In genomic region chr3:112333386-112334334, GRCh38 we compare ENCODE assay signal across 8 cellular contexts. TPM values are rescaled to one million over a fixed set of nuclear protein-coding genes. Genes with fewer than 3 reads are reported as not detected.
DNase-seq lines count a peak whose midpoint lies in the region; ATAC-seq and TF ChIP-seq lines count a peak whose summit lies in the region.

No MANE protein-coding gene starts in this region.

- TF ChIP-seq CTCF in AG10803 (conservative IDR thresholded peaks at IDR 0.05; ENCODE audit: low read length) (no peak), neutrophil (IDR thresholded peaks at IDR 0.05) (no peak)

- no peaks in the 10 kb centered on the region for H3K9me3 Mint-ChIP-seq in activated naive CD4-positive, alpha-beta T cell treated with anti-CD3 and anti-CD28 coated beads, Interleukin-2, amount 10 ng/mL, durations not matched to agents 7 days and 5 days

- H3K4me3 ChIP-seq in AG10803 (ENCODE audit: low read length) (peak overlapping the region; percentile 52), neutrophil (ENCODE audit: low read depth in 1 of 2, low read length in 1 of 2) (peak overlapping the region; percentile 58 to 69)

- H3K27me3 Mint-ChIP-seq in activated naive CD4-positive, alpha-beta T cell treated with anti-CD3 and anti-CD28 coated beads, Interleukin-2, amount 10 ng/mL, durations not matched to agents 7 days and 5 days, result no peaks in the 10 kb centered on the region

- ATAC-seq in GM19438 (IDR thresholded peaks at IDR 0.05; ENCODE audit: low read depth, unreplicated experiment) (peak; percentile 51), Right ventricle myocardium inferior (peak; percentile 64), GM19467 (IDR thresholded peaks at IDR 0.05; ENCODE audit: unreplicated experiment) (no peak)

- peak overlapping the region; percentile 85 for H3K4me3 Mint-ChIP-seq in activated naive CD4-positive, alpha-beta T cell treated with anti-CD3 and anti-CD28 coated beads, Interleukin-2, amount 10 ng/mL, durations not matched to agents 7 days and 5 days

- no peaks in the 10 kb centered on the region for H3K9me3 ChIP-seq in neutrophil

- peaks cover 14 to 17% of the 10 kb centered on the region in 2 experiments for H3K4me1 ChIP-seq in neutrophil (ENCODE audit: control insufficient read depth in 1 of 2, insufficient read depth in 1 of 2, low read depth in 1 of 2, low read length in 1 of 2)

- no peaks in the 10 kb centered on the region for H3K36me3 ChIP-seq in neutrophil

- DNase-seq in AG10803 (ENCODE audit: low read depth) (peak; percentile 0), Kasumi-1 (lab: John Stamatoyannopoulos, UW) (peak; percentile 49 to 64), Right ventricle myocardium inferior (ENCODE audit: missing footprints) (peak; percentile 62), SKM-1 (lab: John Stamatoyannopoulos, UW; ENCODE audit: unreplicated experiment) (no peak)
- peak; percentile 46 for DNase-seq in activated naive CD4-positive, alpha-beta T cell treated with anti-CD3 and anti-CD28 coated beads, Interleukin-2, amount 10 ng/mL, durations not matched to agents 7 days and 5 days

- peak overlapping the region; percentile 88 for H3K27ac Mint-ChIP-seq in activated naive CD4-positive, alpha-beta T cell treated with anti-CD3 and anti-CD28 coated beads, Interleukin-2, amount 10 ng/mL, durations not matched to agents 7 days and 5 days

- H3K27me3 ChIP-seq in neutrophil, result peaks cover 19% of the 10 kb centered on the region

- peaks cover 61% of the 10 kb centered on the region for H3K4me1 Mint-ChIP-seq in activated naive CD4-positive, alpha-beta T cell treated with anti-CD3 and anti-CD28 coated beads, Interleukin-2, amount 10 ng/mL, durations not matched to agents 7 days and 5 days

- intact Hi-C loops in Right ventricle myocardium inferior (cut with DNase I), result no loop called here

- no peak overlapping the region for H3K27ac ChIP-seq in neutrophil

- CTCF ChIA-PET in activated naive CD4-positive, alpha-beta T cell treated with anti-CD3 and anti-CD28 coated beads, Interleukin-2, amount 10 ng/mL, durations not matched to agents 7 days and 5 days (lab: Charles Lee), result interaction anchor here (0.7 to 5.7 kb wide), 23 partner anchors 11 to 321 kb away, joined by 3 to 52 read pairs (median 3); partner anchors contain the start of genes BTLA and SLC9C1

- peaks cover 8% of the 10 kb centered on the region for H3K36me3 Mint-ChIP-seq in activated naive CD4-positive, alpha-beta T cell treated with anti-CD3 and anti-CD28 coated beads, Interleukin-2, amount 10 ng/mL, durations not matched to agents 7 days and 5 days

RNA-seq across cellular contexts. Expression of gene CD200, which starts 0.7 kb away (rescaled TPM):
- 0.92 TPM for total RNA-seq in Right ventricle myocardium inferior

RNA-seq across cellular contexts. Expression of gene SLC9C1, which starts 39.6 kb away (rescaled TPM):
- total RNA-seq in Right ventricle myocardium inferior, result 0.95 TPM
